Comparison of ENCODE assay signal across 8 cellular contexts in the genomic region with DNA sequence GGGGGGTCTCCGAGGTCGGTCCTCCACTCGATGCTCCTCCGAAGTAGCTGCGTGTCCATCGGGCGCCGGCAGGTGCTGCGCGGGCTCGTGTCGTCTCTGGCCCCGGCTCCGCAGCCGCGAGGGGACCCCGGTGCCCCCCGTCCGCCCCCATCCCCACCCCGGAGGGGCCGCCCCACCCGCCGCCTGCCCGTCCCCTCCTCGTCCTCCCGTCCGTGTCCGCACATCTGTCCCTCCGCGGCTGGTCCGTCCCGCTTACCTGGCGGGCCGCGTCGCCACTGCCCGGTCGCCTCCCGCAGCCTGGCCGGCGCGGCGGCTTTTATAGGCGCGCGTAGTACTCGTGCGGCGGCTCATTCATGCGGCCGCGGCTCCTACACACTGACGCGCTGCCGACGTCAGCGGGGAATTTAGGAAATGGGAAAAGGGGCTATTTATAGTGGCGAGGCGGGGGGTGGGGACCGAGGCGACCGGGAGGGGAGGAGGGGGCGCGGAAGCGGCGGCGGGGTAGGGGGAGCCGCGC. TPM values are rescaled to one million over a fixed set of nuclear protein-coding genes. Genes with fewer than 3 reads are reported as not detected.
DNase-seq lines count a peak whose midpoint lies in the region; ATAC-seq and TF ChIP-seq lines count a peak whose summit lies in the region.

No MANE protein-coding gene starts in this region.

- H3K36me3 ChIP-seq in iPS-18a (ENCODE audit: control insufficient read depth, low read depth, low read length) (no peaks in the 10 kb centered on the region), upper lobe of left lung (no peaks in the 10 kb centered on the region)

- CTCF ChIA-PET in activated naive CD4-positive, alpha-beta T cell treated with anti-CD3 and anti-CD28 coated beads, Interleukin-2, amount 10 ng/mL, durations not matched to agents 7 days and 5 days (lab: Charles Lee) = interaction anchor here (1.6 to 1.8 kb wide), 2 partner anchors 194 to 365 kb away, joined by 5 read pairs; no protein-coding TSS in a partner anchor
- CTCF ChIA-PET in activated CD8-positive, alpha-beta T cell treated with anti-CD3 and anti-CD28 coated beads for 36 hours (lab: Charles Lee) = interaction anchor here (0.8 to 1.8 kb wide), 4 partner anchors 194 to 334 kb away, joined by 3 to 8 read pairs (median 6); no protein-coding TSS in a partner anchor

- no peak for TF ChIP-seq EP300 in upper lobe of left lung (IDR thresholded peaks at IDR 0.05)

- ATAC-seq in activated naive CD4-positive, alpha-beta T cell treated with anti-CD3 and anti-CD28 coated beads, Interleukin-2, amount 50 U/mL, for 72 hours = no peak
- ATAC-seq in activated CD8-positive, alpha-beta T cell treated with anti-CD3 and anti-CD28 coated beads for 36 hours = no peak
- ATAC-seq in upper lobe of left lung (ENCODE audit: low FRiP score in 2 of 2) = peak in 1 of 2 donors; percentile 12
- no peak for ATAC-seq in HG03095 (IDR thresholded peaks at IDR 0.05; ENCODE audit: unreplicated experiment)
- ATAC-seq in GM21390 (IDR thresholded peaks at IDR 0.05; ENCODE audit: unreplicated experiment) = no peak
- ATAC-seq in HG03025 (IDR thresholded peaks at IDR 0.05; ENCODE audit: low FRiP score, unreplicated experiment) = no peak

- intact Hi-C loops in activated CD8-positive, alpha-beta T cell treated with anti-CD3 and anti-CD28 coated beads for 36 hours (cut with micrococcal nuclease) = loop anchor here (5.0 kb wide), 1 partner anchor 191 kb away; no protein-coding TSS in a partner anchor

- H3K9ac ChIP-seq in iPS-18a (ENCODE audit: low read length) = no peak overlapping the region

- no peak for TF ChIP-seq CTCF in activated CD8-positive, alpha-beta T cell treated with anti-CD3 and anti-CD28 coated beads for 36 hours (IDR thresholded peaks at IDR 0.05)
- peak in 1 of 6 experiments; percentile 4 for TF ChIP-seq CTCF in upper lobe of left lung (IDR thresholded peaks at IDR 0.05)

- peaks cover 57% of the 10 kb centered on the region for H3K27me3 Mint-ChIP-seq in activated naive CD4-positive, alpha-beta T cell treated with anti-CD3 and anti-CD28 coated beads, Interleukin-2, amount 10 ng/mL, durations not matched to agents 7 days and 5 days
- H3K27me3 Mint-ChIP-seq in activated CD8-positive, alpha-beta T cell treated with anti-CD3 and anti-CD28 coated beads for 36 hours = peaks cover 17% of the 10 kb centered on the region

- H3K27me3 ChIP-seq in iPS-18a (ENCODE audit: control insufficient read depth, insufficient read depth, low read length) (peaks cover 85% of the 10 kb centered on the region), upper lobe of left lung (peaks cover 0 to 41% (median 13%) of the 10 kb centered on the region in 4 donors)

- H3K36me3 Mint-ChIP-seq in activated naive CD4-positive, alpha-beta T cell treated with anti-CD3 and anti-CD28 coated beads, Interleukin-2, amount 10 ng/mL, durations not matched to agents 7 days and 5 days = no peaks in the 10 kb centered on the region
- no peaks in the 10 kb centered on the region for H3K36me3 Mint-ChIP-seq in activated naive CD4-positive, alpha-beta T cell treated with anti-CD3 and anti-CD28 coated beads, Interleukin-2, amount 50 U/mL, for 72 hours
- no peaks in the 10 kb centered on the region for H3K36me3 Mint-ChIP-seq in activated CD8-positive, alpha-beta T cell treated with anti-CD3 and anti-CD28 coated beads for 36 hours (ENCODE audit: low read depth)

- H3K9me3 ChIP-seq in iPS-18a (ENCODE audit: control insufficient read depth, low read depth, low read length) = no peaks in the 10 kb centered on the region
- no peaks in the 10 kb centered on the region for H3K9me3 ChIP-seq in upper lobe of left lung

- POLR2A ChIA-PET in activated CD8-positive, alpha-beta T cell treated with anti-CD3 and anti-CD28 coated beads for 36 hours (lab: Charles Lee) = interaction anchor here (0.7 to 2.1 kb wide), 3 partner anchors 127 to 252 kb away, joined by 3 to 8 read pairs (median 4); a partner anchor contains a TSS

- H3K4me3 ChIP-seq in iPS-18a (ENCODE audit: low read length) = peak overlapping the region; percentile 13
- peak overlapping the region; percentile 62 to 89 (median 73) for H3K4me3 ChIP-seq in upper lobe of left lung

- WGBS in upper lobe of left lung, 2 donors = 0 to 8% methylated on average over 5 to 23 of the region's 69 CpGs

- no peak for TF ChIP-seq POLR2A in upper lobe of left lung (IDR thresholded peaks at IDR 0.05)

- no peaks in the 10 kb centered on the region for H3K9me3 Mint-ChIP-seq in activated naive CD4-positive, alpha-beta T cell treated with anti-CD3 and anti-CD28 coated beads, Interleukin-2, amount 10 ng/mL, durations not matched to agents 7 days and 5 days
- no peaks in the 10 kb centered on the region for H3K9me3 Mint-ChIP-seq in activated naive CD4-positive, alpha-beta T cell treated with anti-CD3 and anti-CD28 coated beads, Interleukin-2, amount 50 U/mL, for 72 hours
- no peaks in the 10 kb centered on the region for H3K9me3 Mint-ChIP-seq in activated CD8-positive, alpha-beta T cell treated with anti-CD3 and anti-CD28 coated beads for 36 hours

- no peak overlapping the region for H3K27ac Mint-ChIP-seq in activated naive CD4-positive, alpha-beta T cell treated with anti-CD3 and anti-CD28 coated beads, Interleukin-2, amount 10 ng/mL, durations not matched to agents 7 days and 5 days
- no peak overlapping the region for H3K27ac Mint-ChIP-seq in activated naive CD4-positive, alpha-beta T cell treated with anti-CD3 and anti-CD28 coated beads, Interleukin-2, amount 50 U/mL, for 72 hours
- no peak overlapping the region for H3K27ac Mint-ChIP-seq in activated CD8-positive, alpha-beta T cell treated with anti-CD3 and anti-CD28 coated beads for 36 hours

- peaks cover 33% of the 10 kb centered on the region for H3K4me1 Mint-ChIP-seq in activated naive CD4-positive, alpha-beta T cell treated with anti-CD3 and anti-CD28 coated beads, Interleukin-2, amount 10 ng/mL, durations not matched to agents 7 days and 5 days
- H3K4me1 Mint-ChIP-seq in activated CD8-positive, alpha-beta T cell treated with anti-CD3 and anti-CD28 coated beads for 36 hours (ENCODE audit: low read depth) = peaks cover 27% of the 10 kb centered on the region

- H3K4me3 Mint-ChIP-seq in activated naive CD4-positive, alpha-beta T cell treated with anti-CD3 and anti-CD28 coated beads, Interleukin-2, amount 10 ng/mL, durations not matched to agents 7 days and 5 days = peak overlapping the region; percentile 41
- H3K4me3 Mint-ChIP-seq in activated CD8-positive, alpha-beta T cell treated with anti-CD3 and anti-CD28 coated beads for 36 hours = peak overlapping the region; percentile 43

- H3K4me1 ChIP-seq in iPS-18a (ENCODE audit: control insufficient read depth, low read depth, low read length) = no peaks in the 10 kb centered on the region
- H3K4me1 ChIP-seq in upper lobe of left lung = peaks cover 45 to 59% (median 45%) of the 10 kb centered on the region in 4 donors

- no peak for DNase-seq in activated naive CD4-positive, alpha-beta T cell treated with anti-CD3 and anti-CD28 coated beads, Interleukin-2, amount 10 ng/mL, durations not matched to agents 7 days and 5 days
- no peak for DNase-seq in activated naive CD4-positive, alpha-beta T cell treated with anti-CD3 and anti-CD28 coated beads, Interleukin-2, amount 50 U/mL, for 72 hours (ENCODE audit: low spot score in 2 of 2)
- peak; percentile 40 for DNase-seq in activated CD8-positive, alpha-beta T cell treated with anti-CD3 and anti-CD28 coated beads for 36 hours
- DNase-seq in upper lobe of left lung = peak in 1 of 2 donors; percentile 90

- H3K27ac ChIP-seq in iPS-18a (ENCODE audit: low read length) (no peak overlapping the region), upper lobe of left lung (peak overlapping the region in 2 of 4 donors; percentile 8 to 53)

RNA-seq across cellular contexts. Expression of a gene that starts 4.0 kb away (rescaled TPM):
- 10 to 100 TPM; 36.8 to 41.8 TPM for total RNA-seq in activated naive CD4-positive, alpha-beta T cell treated with anti-CD3 and anti-CD28 coated beads, Interleukin-2, amount 50 U/mL, for 72 hours
- 10 to 100 TPM; 35.1 TPM for total RNA-seq in activated CD8-positive, alpha-beta T cell treated with anti-CD3 and anti-CD28 coated beads for 36 hours
- 10 to 100 TPM in 5 of 6 donors, 1 to 10 TPM in 1; 8.0 to 25.5 (median 19.1) TPM for total RNA-seq in upper lobe of left lung

RNA-seq across cellular contexts. Expression of a gene that starts 9.1 kb away (rescaled TPM):
- 10 to 100 TPM; 21.8 to 30.7 TPM for total RNA-seq in activated naive CD4-positive, alpha-beta T cell treated with anti-CD3 and anti-CD28 coated beads, Interleukin-2, amount 50 U/mL, for 72 hours
- 10 to 100 TPM; 28.0 to 28.5 TPM for total RNA-seq in activated CD8-positive, alpha-beta T cell treated with anti-CD3 and anti-CD28 coated beads for 36 hours
- total RNA-seq in upper lobe of left lung = 10 to 100 TPM; 20.1 to 56.1 (median 33.5) TPM

RNA-seq across cellular contexts. Expression of a gene that starts 21.0 kb away (rescaled TPM):
- total RNA-seq in activated naive CD4-positive, alpha-beta T cell treated with anti-CD3 and anti-CD28 coated beads, Interleukin-2, amount 50 U/mL, for 72 hours = 10 to 100 TPM; 30.5 to 38.0 TPM
- total RNA-seq in activated CD8-positive, alpha-beta T cell treated with anti-CD3 and anti-CD28 coated beads for 36 hours = 10 to 100 TPM; 27.8 to 32.5 TPM
- total RNA-seq in upper lobe of left lung = 100 to 1,000 TPM in 1 of 6 donors, 10 to 100 TPM in 5; 28.8 to 129 (median 45.1) TPM

RNA-seq across cellular contexts. Expression of a gene that starts 25.8 kb away (rescaled TPM):
- under 1 TPM; 0.06 to 0.07 TPM for total RNA-seq in activated naive CD4-positive, alpha-beta T cell treated with anti-CD3 and anti-CD28 coated beads, Interleukin-2, amount 50 U/mL, for 72 hours
- total RNA-seq in activated CD8-positive, alpha-beta T cell treated with anti-CD3 and anti-CD28 coated beads for 36 hours = under 1 TPM; 0.27 to 0.49 TPM
- total RNA-seq in upper lobe of left lung = 1 to 10 TPM; 5.1 to 7.3 (median 6.2) TPM
